ENCODE assay signal across 8 cellular contexts in genomic region chr7:39465055-39465929, GRCh38.
A peak's percentile ranks its signal among the peaks of the same experiment; 100 is the strongest.
DNase-seq lines count a peak whose midpoint lies in the region; ATAC-seq, FAIRE-seq and TF ChIP-seq lines count a peak whose summit lies in the region.

No MANE protein-coding gene starts in this region.

- H3K27me3 Mint-ChIP-seq in CD4-positive, alpha-beta memory T cell, result peaks cover 3 to 16% of the 10 kb centered on the region in 2 donors
- H3K27me3 Mint-ChIP-seq in activated CD4-positive, alpha-beta memory T cell treated with anti-CD3 and anti-CD28 coated beads for 36 hours, result peaks cover 9% of the 10 kb centered on the region

- H3K9me3 ChIP-seq in CD4-positive, alpha-beta memory T cell (ENCODE audit: control insufficient read depth in 1 of 2, low read length in 2 of 2), result no peaks in the 10 kb centered on the region
- no peaks in the 10 kb centered on the region for H3K9me3 ChIP-seq in parathyroid adenoma (ENCODE audit: control insufficient read depth, low read length)

- TF ChIP-seq CTCF in foreskin keratinocyte (conservative IDR thresholded peaks at IDR 0.05), result peak; percentile 85
- TF ChIP-seq CTCF in parathyroid adenoma (IDR thresholded peaks at IDR 0.05), result peak; percentile 80

- H3K4me1 ChIP-seq in CD4-positive, alpha-beta memory T cell (ENCODE audit: insufficient read depth, low read length), result no peaks in the 10 kb centered on the region
- H3K4me1 ChIP-seq in foreskin keratinocyte (no peaks in the 10 kb centered on the region), parathyroid adenoma (peaks cover 2% of the 10 kb centered on the region)

- H3K27me3 ChIP-seq in CD4-positive, alpha-beta memory T cell (ENCODE audit: insufficient read depth, low read length), result no peaks in the 10 kb centered on the region
- peaks cover 23% of the 10 kb centered on the region for H3K27me3 ChIP-seq in foreskin keratinocyte
- H3K27me3 ChIP-seq in parathyroid adenoma (ENCODE audit: control insufficient read depth, insufficient read depth, low read length), result no peaks in the 10 kb centered on the region

- no peaks in the 10 kb centered on the region for H3K9me3 Mint-ChIP-seq in CD4-positive, alpha-beta memory T cell
- no peaks in the 10 kb centered on the region for H3K9me3 Mint-ChIP-seq in activated CD4-positive, alpha-beta memory T cell treated with anti-CD3 and anti-CD28 coated beads for 36 hours

- CTCF ChIA-PET in CD4-positive, alpha-beta memory T cell (lab: Charles Lee; ENCODE audit: partially characterized antibody), result interaction anchor here (4.5 kb wide), 1 partner anchor 11 kb away, joined by 34 read pairs; no protein-coding TSS in a partner anchor
- CTCF ChIA-PET in activated CD4-positive, alpha-beta memory T cell treated with anti-CD3 and anti-CD28 coated beads for 36 hours (lab: Charles Lee), result interaction anchor here (0.6 to 4.1 kb wide), 2 partner anchors 12 to 506 kb away, joined by 4 to 38 read pairs; no protein-coding TSS in a partner anchor

- H3K4me3 ChIP-seq in CD4-positive, alpha-beta memory T cell (ENCODE audit: low read length in 2 of 2), result no peak overlapping the region
- no peak overlapping the region for H3K4me3 ChIP-seq in parathyroid adenoma (ENCODE audit: low read depth, low read length)

- H3K9ac ChIP-seq in parathyroid adenoma, result no peak overlapping the region

- FAIRE-seq in GM18507 (lab: Jason Lieb, UNC), result peak; percentile 91

- H3K27ac ChIP-seq in CD4-positive, alpha-beta memory T cell (ENCODE audit: low read depth, low read length), result no peak overlapping the region
- no peak overlapping the region for H3K27ac ChIP-seq in foreskin keratinocyte
- no peak overlapping the region for H3K27ac ChIP-seq in parathyroid adenoma

- peak overlapping the region; percentile 74 for H2AFZ ChIP-seq in parathyroid adenoma

- POLR2A ChIA-PET in CD4-positive, alpha-beta memory T cell (lab: Charles Lee; ENCODE audit: partially characterized antibody), result no interaction called here
- POLR2A ChIA-PET in activated CD4-positive, alpha-beta memory T cell treated with anti-CD3 and anti-CD28 coated beads for 36 hours (lab: Charles Lee), result no interaction called here

- no peaks in the 10 kb centered on the region for H3K79me2 ChIP-seq in parathyroid adenoma

- H3K36me3 Mint-ChIP-seq in CD4-positive, alpha-beta memory T cell, result no peaks in the 10 kb centered on the region
- H3K36me3 Mint-ChIP-seq in activated CD4-positive, alpha-beta memory T cell treated with anti-CD3 and anti-CD28 coated beads for 36 hours, result no peaks in the 10 kb centered on the region

- H3K36me3 ChIP-seq in CD4-positive, alpha-beta memory T cell (ENCODE audit: insufficient read depth, low read length), result no peaks in the 10 kb centered on the region
- H3K36me3 ChIP-seq in parathyroid adenoma (ENCODE audit: control insufficient read depth, insufficient read depth, low read length), result no peaks in the 10 kb centered on the region

- H3K27ac Mint-ChIP-seq in CD4-positive, alpha-beta memory T cell, result no peak overlapping the region
- H3K27ac Mint-ChIP-seq in activated CD4-positive, alpha-beta memory T cell treated with anti-CD3 and anti-CD28 coated beads for 36 hours, result no peak overlapping the region

- DNase-seq in CD4-positive, alpha-beta memory T cell, result peak in 4 of 5 donors; percentile 16 to 25 (median 19)
- peak; percentile 22 for DNase-seq in GM18507 (ENCODE audit: extremely low spot score, insufficient read length, low read depth)
- peak; percentile 57 for DNase-seq in NCI-H2227 (lab: John Stamatoyannopoulos, UW; ENCODE audit: unreplicated experiment)
- DNase-seq in activated CD4-positive, alpha-beta memory T cell treated with anti-CD3 and anti-CD28 coated beads for 36 hours, result peak; percentile 53
- peak; percentile 8 to 58 for DNase-seq in foreskin keratinocyte
- no peak for DNase-seq in posterior vena cava (ENCODE audit: low spot score)

- ATAC-seq in HG02973 (IDR thresholded peaks at IDR 0.05; ENCODE audit: unreplicated experiment), result peak; percentile 92
- peak; percentile 93 for ATAC-seq in foreskin keratinocyte

- intact Hi-C loops in CD4-positive, alpha-beta memory T cell (cut with micrococcal nuclease), result loop anchor here (10.0 kb wide), 1 partner anchor 530 kb away; no protein-coding TSS in a partner anchor
- intact Hi-C loops in activated CD4-positive, alpha-beta memory T cell treated with anti-CD3 and anti-CD28 coated beads for 36 hours (cut with micrococcal nuclease), result loop anchor here (1.0 to 5.0 kb wide), 3 partner anchors 57 to 668 kb away; no protein-coding TSS in a partner anchor
- intact Hi-C loops in posterior vena cava (cut with DNase I), result loop anchor here in 1 of 2 donors (10.0 kb wide), 1 partner anchor 530 kb away; no protein-coding TSS in a partner anchor

- H3K4me1 Mint-ChIP-seq in CD4-positive, alpha-beta memory T cell, result peaks cover 2 to 9% (median 5%) of the 10 kb centered on the region in 4 donors
- no peaks in the 10 kb centered on the region for H3K4me1 Mint-ChIP-seq in activated CD4-positive, alpha-beta memory T cell treated with anti-CD3 and anti-CD28 coated beads for 36 hours (ENCODE audit: low read depth)

- peak overlapping the region in 2 of 8 donors; percentile 17 to 46 for H3K4me3 Mint-ChIP-seq in CD4-positive, alpha-beta memory T cell
- H3K4me3 Mint-ChIP-seq in activated CD4-positive, alpha-beta memory T cell treated with anti-CD3 and anti-CD28 coated beads for 36 hours, result no peak overlapping the region

- peak overlapping the region; percentile 53 for H3K4me2 ChIP-seq in parathyroid adenoma (ENCODE audit: low read length)
